1 cellular context compared by ENCODE assay signal in genomic region chr12:47881826-47882427, GRCh38.
TF ChIP-seq lines count a peak whose summit lies in the region.

No MANE protein-coding gene starts in this region.

TF ChIP-seq in K562, 482 proteins besides CTCF, POLR2A, EP300 and RAD21 (continued from another document and continues in another):
- no peak for TF ChIP-seq ZNF592 (IDR thresholded peaks at IDR 0.05)
- no peak for TF ChIP-seq ZNF253 (CRISPR knock-in tag; conservative IDR thresholded peaks at IDR 0.05)
- peak; percentile 68; the same call in 1 of the 2 replicates for TF ChIP-seq ZNF589 (CRISPR knock-in tag; IDR thresholded peaks at IDR 0.05; ENCODE audit: low read depth)
- TF ChIP-seq, protein P1, sequence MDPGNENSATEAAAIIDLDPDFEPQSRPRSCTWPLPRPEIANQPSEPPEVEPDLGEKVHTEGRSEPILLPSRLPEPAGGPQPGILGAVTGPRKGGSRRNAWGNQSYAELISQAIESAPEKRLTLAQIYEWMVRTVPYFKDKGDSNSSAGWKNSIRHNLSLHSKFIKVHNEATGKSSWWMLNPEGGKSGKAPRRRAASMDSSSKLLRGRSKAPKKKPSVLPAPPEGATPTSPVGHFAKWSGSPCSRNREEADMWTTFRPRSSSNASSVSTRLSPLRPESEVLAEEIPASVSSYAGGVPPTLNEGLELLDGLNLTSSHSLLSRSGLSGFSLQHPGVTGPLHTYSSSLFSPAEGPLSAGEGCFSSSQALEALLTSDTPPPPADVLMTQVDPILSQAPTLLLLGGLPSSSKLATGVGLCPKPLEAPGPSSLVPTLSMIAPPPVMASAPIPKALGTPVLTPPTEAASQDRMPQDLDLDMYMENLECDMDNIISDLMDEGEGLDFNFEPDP (CRISPR knock-in tag; IDR thresholded peaks at IDR 0.05): no peak
- peak; percentile 83 for TF ChIP-seq SMAD4 (CRISPR knock-in tag; conservative IDR thresholded peaks at IDR 0.05)
- TF ChIP-seq MTF1 (CRISPR knock-in tag; IDR thresholded peaks at IDR 0.05; ENCODE audit: borderline replicate concordance): no peak
- no peak for TF ChIP-seq SPI1 (IDR thresholded peaks at IDR 0.05; ENCODE audit: borderline replicate concordance, low read depth, low read length)
- TF ChIP-seq MIER1 (IDR thresholded peaks at IDR 0.05; ENCODE audit: low read depth): no peak
- peak in 1 of 2 experiments; percentile 43; a peak in 1 of 4 replicates for TF ChIP-seq ZNF318 (IDR thresholded peaks at IDR 0.05; ENCODE audit: borderline replicate concordance in 1 of 2, low read depth in 1 of 2)
- TF ChIP-seq GATAD2A (IDR thresholded peaks at IDR 0.05): no peak
- TF ChIP-seq ELF1 (tag; IDR thresholded peaks at IDR 0.05): no peak
- TF ChIP-seq ETV1 (tag; conservative IDR thresholded peaks at IDR 0.05; ENCODE audit: low read depth): 0 out of 2 replicates have a peak, but pooled peaks have one; percentile 32
- TF ChIP-seq POU5F1 (IDR thresholded peaks at IDR 0.05; ENCODE audit: borderline replicate concordance, low read depth, low read length, partially characterized antibody): no peak
- peak; percentile 51 for TF ChIP-seq MEIS2 (IDR thresholded peaks at IDR 0.05; ENCODE audit: partially characterized antibody)
- TF ChIP-seq, protein P2, sequence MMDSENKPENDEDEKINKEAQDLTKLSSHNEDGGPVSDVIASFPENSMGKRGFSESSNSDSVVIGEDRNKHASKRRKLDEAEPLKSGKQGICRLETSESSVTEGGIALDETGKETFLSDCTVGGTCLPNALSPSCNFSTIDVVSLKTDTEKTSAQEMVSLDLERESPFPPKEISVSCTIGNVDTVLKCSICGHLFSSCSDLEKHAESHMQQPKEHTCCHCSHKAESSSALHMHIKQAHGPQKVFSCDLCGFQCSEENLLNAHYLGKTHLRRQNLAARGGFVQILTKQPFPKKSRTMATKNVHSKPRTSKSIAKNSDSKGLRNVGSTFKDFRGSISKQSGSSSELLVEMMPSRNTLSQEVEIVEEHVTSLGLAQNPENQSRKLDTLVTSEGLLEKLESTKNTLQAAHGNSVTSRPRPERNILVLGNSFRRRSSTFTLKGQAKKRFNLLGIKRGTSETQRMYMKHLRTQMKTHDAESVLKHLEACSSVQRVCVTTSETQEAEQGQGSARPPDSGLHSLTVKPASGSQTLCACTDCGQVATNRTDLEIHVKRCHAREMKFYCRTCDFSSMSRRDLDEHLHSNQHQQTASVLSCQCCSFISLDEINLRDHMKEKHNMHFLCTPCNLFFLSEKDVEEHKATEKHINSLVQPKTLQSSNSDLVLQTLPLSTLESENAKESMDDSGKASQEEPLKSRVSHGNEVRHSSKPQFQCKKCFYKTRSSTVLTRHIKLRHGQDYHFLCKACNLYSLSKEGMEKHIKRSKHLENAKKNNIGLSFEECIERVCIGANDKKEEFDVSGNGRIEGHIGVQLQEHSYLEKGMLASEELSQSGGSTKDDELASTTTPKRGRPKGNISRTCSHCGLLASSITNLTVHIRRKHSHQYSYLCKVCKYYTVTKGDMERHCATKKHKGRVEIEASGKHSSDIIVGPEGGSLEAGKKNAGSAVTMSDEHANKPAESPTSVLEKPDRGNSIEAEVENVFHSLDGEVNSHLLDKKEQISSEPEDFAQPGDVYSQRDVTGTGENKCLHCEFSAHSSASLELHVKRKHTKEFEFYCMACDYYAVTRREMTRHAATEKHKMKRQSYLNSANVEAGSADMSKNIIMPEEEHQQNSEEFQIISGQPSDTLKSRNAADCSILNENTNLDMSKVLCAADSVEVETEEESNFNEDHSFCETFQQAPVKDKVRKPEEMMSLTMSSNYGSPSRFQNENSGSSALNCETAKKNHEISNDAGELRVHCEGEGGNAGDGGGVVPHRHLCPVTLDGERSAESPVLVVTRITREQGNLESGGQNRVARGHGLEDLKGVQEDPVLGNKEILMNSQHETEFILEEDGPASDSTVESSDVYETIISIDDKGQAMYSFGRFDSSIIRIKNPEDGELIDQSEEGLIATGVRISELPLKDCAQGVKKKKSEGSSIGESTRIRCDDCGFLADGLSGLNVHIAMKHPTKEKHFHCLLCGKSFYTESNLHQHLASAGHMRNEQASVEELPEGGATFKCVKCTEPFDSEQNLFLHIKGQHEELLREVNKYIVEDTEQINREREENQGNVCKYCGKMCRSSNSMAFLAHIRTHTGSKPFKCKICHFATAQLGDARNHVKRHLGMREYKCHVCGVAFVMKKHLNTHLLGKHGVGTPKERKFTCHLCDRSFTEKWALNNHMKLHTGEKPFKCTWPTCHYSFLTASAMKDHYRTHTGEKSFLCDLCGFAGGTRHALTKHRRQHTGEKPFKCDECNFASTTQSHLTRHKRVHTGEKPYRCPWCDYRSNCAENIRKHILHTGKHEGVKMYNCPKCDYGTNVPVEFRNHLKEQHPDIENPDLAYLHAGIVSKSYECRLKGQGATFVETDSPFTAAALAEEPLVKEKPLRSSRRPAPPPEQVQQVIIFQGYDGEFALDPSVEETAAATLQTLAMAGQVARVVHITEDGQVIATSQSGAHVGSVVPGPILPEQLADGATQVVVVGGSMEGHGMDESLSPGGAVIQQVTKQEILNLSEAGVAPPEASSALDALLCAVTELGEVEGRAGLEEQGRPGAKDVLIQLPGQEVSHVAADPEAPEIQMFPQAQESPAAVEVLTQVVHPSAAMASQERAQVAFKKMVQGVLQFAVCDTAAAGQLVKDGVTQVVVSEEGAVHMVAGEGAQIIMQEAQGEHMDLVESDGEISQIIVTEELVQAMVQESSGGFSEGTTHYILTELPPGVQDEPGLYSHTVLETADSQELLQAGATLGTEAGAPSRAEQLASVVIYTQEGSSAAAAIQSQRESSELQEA (IDR thresholded peaks at IDR 0.05; ENCODE audit: low read depth): no peak
- TF ChIP-seq, protein P3, sequence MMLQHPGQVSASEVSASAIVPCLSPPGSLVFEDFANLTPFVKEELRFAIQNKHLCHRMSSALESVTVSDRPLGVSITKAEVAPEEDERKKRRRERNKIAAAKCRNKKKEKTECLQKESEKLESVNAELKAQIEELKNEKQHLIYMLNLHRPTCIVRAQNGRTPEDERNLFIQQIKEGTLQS (IDR thresholded peaks at IDR 0.05): peak; percentile 65; the same call in 1 of the 2 replicates
- TF ChIP-seq, protein P3 (CRISPR knock-in tag; conservative IDR thresholded peaks at IDR 0.05): no peak
- TF ChIP-seq ATF7 (IDR thresholded peaks at IDR 0.05): peak; percentile 31; the same call in 1 of the 2 replicates
- TF ChIP-seq, protein P4, sequence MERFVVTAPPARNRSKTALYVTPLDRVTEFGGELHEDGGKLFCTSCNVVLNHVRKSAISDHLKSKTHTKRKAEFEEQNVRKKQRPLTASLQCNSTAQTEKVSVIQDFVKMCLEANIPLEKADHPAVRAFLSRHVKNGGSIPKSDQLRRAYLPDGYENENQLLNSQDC (CRISPR knock-in tag; IDR thresholded peaks at IDR 0.05): no peak
- no peak for TF ChIP-seq MECOM (CRISPR knock-in tag; IDR thresholded peaks at IDR 0.05)
- TF ChIP-seq PHB2 (IDR thresholded peaks at IDR 0.05; ENCODE audit: low read depth): no peak
- no peak for TF ChIP-seq RAD51 (IDR thresholded peaks at IDR 0.05; ENCODE audit: borderline replicate concordance, low read depth)
- no peak for TF ChIP-seq NR3C1 (CRISPR knock-in tag; IDR thresholded peaks at IDR 0.05)
- TF ChIP-seq TAL1 (IDR thresholded peaks at IDR 0.05): no peak
- TF ChIP-seq GABPA (tag; conservative IDR thresholded peaks at IDR 0.05; ENCODE audit: low read depth): 0 out of 2 replicates have a peak, but pooled peaks have one; percentile 21
- no peak for TF ChIP-seq RFX7 (CRISPR knock-in tag; IDR thresholded peaks at IDR 0.05)
- TF ChIP-seq MYNN (IDR thresholded peaks at IDR 0.05): no peak
- TF ChIP-seq MYNN (CRISPR knock-in tag; IDR thresholded peaks at IDR 0.05): no peak
- no peak for TF ChIP-seq BRD9 (IDR thresholded peaks at IDR 0.05; ENCODE audit: low read depth, partially characterized antibody)
